In genomic region chr10:101693701-101694055, GRCh38 we compare ENCODE assay signal across 8 cellular contexts. TPM values are rescaled to one million over a fixed set of nuclear protein-coding genes. Genes with fewer than 3 reads are reported as not detected.
DNase-seq lines count a peak whose midpoint lies in the region; ATAC-seq and TF ChIP-seq lines count a peak whose summit lies in the region.

No MANE protein-coding gene starts in this region.

- peak overlapping the region; percentile 69 to 91 (median 86) for H3K4me3 ChIP-seq in BLaER1 treated with 17β-estradiol and CSF1 and Interleukin-3, amounts not matched to agents 10 nM and 100 nM
- peak overlapping the region; percentile 79 for H3K4me3 ChIP-seq in epithelial cell of esophagus (ENCODE audit: low read length)

- H3K27ac ChIP-seq in BLaER1 treated with 17β-estradiol and CSF1 and Interleukin-3, amounts not matched to agents 10 nM and 100 nM: peak overlapping the region; percentile 95 to 99 (median 98)

- in situ Hi-C loops in SK-MEL-5 (cut with HindIII; ENCODE audit: low pct_unique_long_range_greater_than_20kb, low sequenced_read_pairs): no loop called here

- H3K4me1 ChIP-seq in BLaER1 treated with 17β-estradiol and CSF1 and Interleukin-3, amounts not matched to agents 10 nM and 100 nM: peaks cover 21 to 39% (median 25%) of the 10 kb centered on the region in 10 experiments

- H3K9ac ChIP-seq in BLaER1 treated with 17β-estradiol and CSF1 and Interleukin-3, amounts not matched to agents 10 nM and 100 nM: peak overlapping the region; percentile 96 to 99 (median 99)

- H3K36me3 ChIP-seq in BLaER1 treated with 17β-estradiol and CSF1 and Interleukin-3, amounts not matched to agents 10 nM and 100 nM: peaks cover 0 to 26% (median 8%) of the 10 kb centered on the region in 11 experiments; a peak in 11 of 22 replicates

- peak overlapping the region; percentile 79 to 97 (median 86) for H3K4me2 ChIP-seq in BLaER1 treated with 17β-estradiol and CSF1 and Interleukin-3, amounts not matched to agents 10 nM and 100 nM

- peak; percentile 41 for DNase-seq in SK-MEL-5 (ENCODE audit: low read depth, low spot score)
- DNase-seq in epithelial cell of esophagus (ENCODE audit: low read depth): peak; percentile 21
- DNase-seq in natural killer cell: no peak
- DNase-seq in HK-2 (ENCODE audit: unreplicated experiment): no peak
- no peak for DNase-seq in stimulated activated CD4-positive, alpha-beta T cell treated with anti-CD3 and anti-CD28 coated beads, Interleukin-2, amount 100 ng/mL, for 48 hours

- H3K9me3 Mint-ChIP-seq in natural killer cell: no peaks in the 10 kb centered on the region

- H3K27ac Mint-ChIP-seq in natural killer cell: peak overlapping the region; percentile 95 to 99

- intact Hi-C loops in natural killer cell (cut with micrococcal nuclease): no loop called here

- peaks cover 45 to 49% of the 10 kb centered on the region in 2 donors for H3K4me1 Mint-ChIP-seq in natural killer cell

- H3K27me3 ChIP-seq in BLaER1 treated with 17β-estradiol and CSF1 and Interleukin-3, amounts not matched to agents 10 nM and 100 nM: no peaks in the 10 kb centered on the region

- peak; percentile 13 for ATAC-seq in GM18867 (IDR thresholded peaks at IDR 0.05; ENCODE audit: unreplicated experiment)
- ATAC-seq in HG03097 (IDR thresholded peaks at IDR 0.05; ENCODE audit: low FRiP score, unreplicated experiment): peak; percentile 22
- ATAC-seq in natural killer cell: peak; percentile 21 to 35 (median 28)

- no peaks in the 10 kb centered on the region for H3K9me3 ChIP-seq in BLaER1 treated with 17β-estradiol and CSF1 and Interleukin-3, amounts not matched to agents 10 nM and 100 nM (replicated peaks in 1 of 11)

- H3K36me3 Mint-ChIP-seq in natural killer cell: no peaks in the 10 kb centered on the region

- H3K4me3 Mint-ChIP-seq in natural killer cell: peak overlapping the region; percentile 94

- TF ChIP-seq CTCF in epithelial cell of esophagus (IDR thresholded peaks at IDR 0.05; ENCODE audit: insufficient read depth, low read depth, low read length, missing control alignments) (no peak), natural killer cell (IDR thresholded peaks at IDR 0.05) (no peak)

- peaks cover 3 to 40% (median 24%) of the 10 kb centered on the region in 11 experiments; a peak in 14 of 22 replicates for H4K20me1 ChIP-seq in BLaER1 treated with 17β-estradiol and CSF1 and Interleukin-3, amounts not matched to agents 10 nM and 100 nM

- H3K27me3 Mint-ChIP-seq in natural killer cell (ENCODE audit: low read depth in 2 of 2): no peaks in the 10 kb centered on the region

RNA-seq across cellular contexts. Expression of gene FBXW4, which starts 1.3 kb away (rescaled TPM):
- total RNA-seq in SK-MEL-5 (2014; rRNA removed; shearing (Covaris generic)): 6.8 and 10.7 TPM in 2 replicates
- polyA plus RNA-seq in SK-MEL-5 (2015; cell fraction: cytosol; rRNA removed): 22.3 and 22.4 TPM in 2 replicates
- polyA plus RNA-seq in SK-MEL-5 (2015; cell fraction: nucleus; rRNA removed): 10.9 and 14.5 TPM in 2 replicates
- 100 to 1,000 TPM in 1 of 3 donors, 10 to 100 TPM in 2; 85.9 to 106 (median 91.9) TPM for total RNA-seq in natural killer cell

Comparison
In these comparisons a context has a peak if more than half of its experiments do, and no peak if none do; other contexts are left out.
1. DNase-seq: peak in SK-MEL-5 (single experiment) and epithelial cell of esophagus (single experiment); none in natural killer cell (single experiment), HK-2 (single experiment) and stimulated activated CD4-positive, alpha-beta T cell treated with anti-CD3 and anti-CD28 coated beads, Interleukin-2, amount 100 ng/mL, for 48 hours (0 of 2).
2. Peak in every context shown above with its lines, with median percentiles within 50 percentile points of each other: ATAC-seq.